In the genomic region with DNA sequence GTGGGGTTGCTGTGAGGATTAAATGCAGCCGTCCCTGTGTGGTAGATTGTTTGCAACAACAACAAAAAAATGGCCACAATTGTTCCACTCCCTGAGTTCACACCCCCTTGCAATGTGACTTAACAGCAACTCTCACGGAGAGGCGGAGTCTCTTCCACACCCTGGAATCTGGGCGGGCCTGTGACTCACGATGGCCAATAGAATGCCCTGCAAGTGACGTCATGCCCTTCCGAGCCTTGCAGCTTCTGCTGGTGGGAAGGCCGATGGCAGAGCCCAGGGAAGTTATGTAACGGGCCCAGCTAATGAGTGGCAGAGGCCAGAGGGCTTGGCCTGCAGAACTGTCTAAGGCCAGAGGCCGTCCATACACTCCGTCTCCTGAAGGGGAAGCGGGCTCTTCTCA, we compare ENCODE assay signal across 2 cellular contexts.
TF ChIP-seq lines count a peak whose summit lies in the region.

No MANE protein-coding gene starts in this region.

TF ChIP-seq in A549, 52 proteins besides CTCF, POLR2A, EP300 and RAD21 (continued from another document):
- no peak for TF ChIP-seq FOSL2 (IDR thresholded peaks at IDR 0.05)
- peak; percentile 95 for TF ChIP-seq FOSL2 (CRISPR knock-in tag; IDR thresholded peaks at IDR 0.05)
- TF ChIP-seq, protein P1, sequence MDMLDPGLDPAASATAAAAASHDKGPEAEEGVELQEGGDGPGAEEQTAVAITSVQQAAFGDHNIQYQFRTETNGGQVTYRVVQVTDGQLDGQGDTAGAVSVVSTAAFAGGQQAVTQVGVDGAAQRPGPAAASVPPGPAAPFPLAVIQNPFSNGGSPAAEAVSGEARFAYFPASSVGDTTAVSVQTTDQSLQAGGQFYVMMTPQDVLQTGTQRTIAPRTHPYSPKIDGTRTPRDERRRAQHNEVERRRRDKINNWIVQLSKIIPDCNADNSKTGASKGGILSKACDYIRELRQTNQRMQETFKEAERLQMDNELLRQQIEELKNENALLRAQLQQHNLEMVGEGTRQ (IDR thresholded peaks at IDR 0.05), result peak; percentile 73
- TF ChIP-seq POLR2AphosphoS2 (conservative IDR thresholded peaks at IDR 0.05; ENCODE audit: low read length), result no peak
- no peak for TF ChIP-seq SMC3 (IDR thresholded peaks at IDR 0.05)
- TF ChIP-seq, protein P2, sequence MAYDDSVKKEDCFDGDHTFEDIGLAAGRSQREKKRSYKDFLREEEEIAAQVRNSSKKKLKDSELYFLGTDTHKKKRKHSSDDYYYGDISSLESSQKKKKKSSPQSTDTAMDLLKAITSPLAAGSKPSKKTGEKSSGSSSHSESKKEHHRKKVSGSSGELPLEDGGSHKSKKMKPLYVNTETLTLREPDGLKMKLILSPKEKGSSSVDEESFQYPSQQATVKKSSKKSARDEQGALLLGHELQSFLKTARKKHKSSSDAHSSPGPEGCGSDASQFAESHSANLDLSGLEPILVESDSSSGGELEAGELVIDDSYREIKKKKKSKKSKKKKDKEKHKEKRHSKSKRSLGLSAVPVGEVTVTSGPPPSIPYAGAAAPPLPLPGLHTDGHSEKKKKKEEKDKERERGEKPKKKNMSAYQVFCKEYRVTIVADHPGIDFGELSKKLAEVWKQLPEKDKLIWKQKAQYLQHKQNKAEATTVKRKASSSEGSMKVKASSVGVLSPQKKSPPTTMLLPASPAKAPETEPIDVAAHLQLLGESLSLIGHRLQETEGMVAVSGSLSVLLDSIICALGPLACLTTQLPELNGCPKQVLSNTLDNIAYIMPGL (CRISPR knock-in tag; IDR thresholded peaks at IDR 0.05; ENCODE audit: borderline replicate concordance), result no peak
- TF ChIP-seq MYC (IDR thresholded peaks at IDR 0.05; ENCODE audit: borderline replicate concordance, low read length), result no peak
- TF ChIP-seq KDM1A (IDR thresholded peaks at IDR 0.05; ENCODE audit: low read depth), result no peak
- TF ChIP-seq CHD4 (IDR thresholded peaks at IDR 0.05; ENCODE audit: borderline replicate concordance), result no peak
- no peak for TF ChIP-seq RARB (CRISPR knock-in tag; IDR thresholded peaks at IDR 0.05)
- no peak for TF ChIP-seq ZNF302 (CRISPR knock-in tag; IDR thresholded peaks at IDR 0.05)
- TF ChIP-seq, protein P3, sequence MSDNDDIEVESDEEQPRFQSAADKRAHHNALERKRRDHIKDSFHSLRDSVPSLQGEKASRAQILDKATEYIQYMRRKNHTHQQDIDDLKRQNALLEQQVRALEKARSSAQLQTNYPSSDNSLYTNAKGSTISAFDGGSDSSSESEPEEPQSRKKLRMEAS (IDR thresholded peaks at IDR 0.05), result no peak
- TF ChIP-seq TFCP2L1 (CRISPR knock-in tag; IDR thresholded peaks at IDR 0.05), result no peak
- TF ChIP-seq FOSB (CRISPR knock-in tag; IDR thresholded peaks at IDR 0.05), result no peak
TF ChIP-seq in A549: peak in this region for 4.

TF ChIP-seq in HEK293, 187 proteins besides CTCF, POLR2A, EP300 and RAD21 (continued from another document and continues in another):
- no peak for TF ChIP-seq KLF7 (tag by site-specific recombination; IDR thresholded peaks at IDR 0.05; ENCODE audit: borderline replicate concordance)
- peak; percentile 71 for TF ChIP-seq SP7 (tag by site-specific recombination; IDR thresholded peaks at IDR 0.05)
- TF ChIP-seq, protein P4, sequence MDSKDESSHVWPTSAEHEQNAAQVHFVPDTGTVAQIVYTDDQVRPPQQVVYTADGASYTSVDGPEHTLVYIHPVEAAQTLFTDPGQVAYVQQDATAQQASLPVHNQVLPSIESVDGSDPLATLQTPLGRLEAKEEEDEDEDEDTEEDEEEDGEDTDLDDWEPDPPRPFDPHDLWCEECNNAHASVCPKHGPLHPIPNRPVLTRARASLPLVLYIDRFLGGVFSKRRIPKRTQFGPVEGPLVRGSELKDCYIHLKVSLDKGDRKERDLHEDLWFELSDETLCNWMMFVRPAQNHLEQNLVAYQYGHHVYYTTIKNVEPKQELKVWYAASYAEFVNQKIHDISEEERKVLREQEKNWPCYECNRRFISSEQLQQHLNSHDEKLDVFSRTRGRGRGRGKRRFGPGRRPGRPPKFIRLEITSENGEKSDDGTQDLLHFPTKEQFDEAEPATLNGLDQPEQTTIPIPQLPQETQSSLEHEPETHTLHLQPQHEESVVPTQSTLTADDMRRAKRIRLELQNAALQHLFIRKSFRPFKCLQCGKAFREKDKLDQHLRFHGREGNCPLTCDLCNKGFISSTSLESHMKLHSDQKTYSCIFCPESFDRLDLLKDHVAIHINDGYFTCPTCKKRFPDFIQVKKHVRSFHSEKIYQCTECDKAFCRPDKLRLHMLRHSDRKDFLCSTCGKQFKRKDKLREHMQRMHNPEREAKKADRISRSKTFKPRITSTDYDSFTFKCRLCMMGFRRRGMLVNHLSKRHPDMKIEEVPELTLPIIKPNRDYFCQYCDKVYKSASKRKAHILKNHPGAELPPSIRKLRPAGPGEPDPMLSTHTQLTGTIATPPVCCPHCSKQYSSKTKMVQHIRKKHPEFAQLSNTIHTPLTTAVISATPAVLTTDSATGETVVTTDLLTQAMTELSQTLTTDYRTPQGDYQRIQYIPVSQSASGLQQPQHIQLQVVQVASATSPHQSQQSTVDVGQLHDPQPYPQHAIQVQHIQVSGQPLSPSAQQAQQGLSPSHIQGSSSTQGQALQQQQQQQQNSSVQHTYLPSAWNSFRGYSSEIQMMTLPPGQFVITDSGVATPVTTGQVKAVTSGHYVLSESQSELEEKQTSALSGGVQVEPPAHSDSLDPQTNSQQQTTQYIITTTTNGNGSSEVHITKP (tag by site-specific recombination; IDR thresholded peaks at IDR 0.05), result peak; percentile 93
- TF ChIP-seq ZNF433 (tag by site-specific recombination; IDR thresholded peaks at IDR 0.05; ENCODE audit: low read depth), result no peak
- TF ChIP-seq ZNF596 (tag by site-specific recombination; IDR thresholded peaks at IDR 0.05), result no peak
- TF ChIP-seq, protein P5, sequence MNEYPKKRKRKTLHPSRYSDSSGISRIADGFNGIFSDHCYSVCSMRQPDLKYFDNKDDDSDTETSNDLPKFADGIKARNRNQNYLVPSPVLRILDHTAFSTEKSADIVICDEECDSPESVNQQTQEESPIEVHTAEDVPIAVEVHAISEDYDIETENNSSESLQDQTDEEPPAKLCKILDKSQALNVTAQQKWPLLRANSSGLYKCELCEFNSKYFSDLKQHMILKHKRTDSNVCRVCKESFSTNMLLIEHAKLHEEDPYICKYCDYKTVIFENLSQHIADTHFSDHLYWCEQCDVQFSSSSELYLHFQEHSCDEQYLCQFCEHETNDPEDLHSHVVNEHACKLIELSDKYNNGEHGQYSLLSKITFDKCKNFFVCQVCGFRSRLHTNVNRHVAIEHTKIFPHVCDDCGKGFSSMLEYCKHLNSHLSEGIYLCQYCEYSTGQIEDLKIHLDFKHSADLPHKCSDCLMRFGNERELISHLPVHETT (tag by site-specific recombination; IDR thresholded peaks at IDR 0.05), result 0 out of 2 replicates have a peak, but pooled peaks have one; percentile 28
- peak; percentile 74 for TF ChIP-seq KLF9 (tag by site-specific recombination; IDR thresholded peaks at IDR 0.05; ENCODE audit: low read depth)
- TF ChIP-seq, protein P6, sequence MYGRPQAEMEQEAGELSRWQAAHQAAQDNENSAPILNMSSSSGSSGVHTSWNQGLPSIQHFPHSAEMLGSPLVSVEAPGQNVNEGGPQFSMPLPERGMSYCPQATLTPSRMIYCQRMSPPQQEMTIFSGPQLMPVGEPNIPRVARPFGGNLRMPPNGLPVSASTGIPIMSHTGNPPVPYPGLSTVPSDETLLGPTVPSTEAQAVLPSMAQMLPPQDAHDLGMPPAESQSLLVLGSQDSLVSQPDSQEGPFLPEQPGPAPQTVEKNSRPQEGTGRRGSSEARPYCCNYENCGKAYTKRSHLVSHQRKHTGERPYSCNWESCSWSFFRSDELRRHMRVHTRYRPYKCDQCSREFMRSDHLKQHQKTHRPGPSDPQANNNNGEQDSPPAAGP (tag by site-specific recombination; IDR thresholded peaks at IDR 0.05), result peak; percentile 76
- peak; percentile 25; the same call in 1 of the 2 replicates for TF ChIP-seq ZNF600 (tag by site-specific recombination; IDR thresholded peaks at IDR 0.05)
- peak; percentile 79 for TF ChIP-seq SP3 (tag by site-specific recombination; IDR thresholded peaks at IDR 0.05)
- TF ChIP-seq, protein P7, sequence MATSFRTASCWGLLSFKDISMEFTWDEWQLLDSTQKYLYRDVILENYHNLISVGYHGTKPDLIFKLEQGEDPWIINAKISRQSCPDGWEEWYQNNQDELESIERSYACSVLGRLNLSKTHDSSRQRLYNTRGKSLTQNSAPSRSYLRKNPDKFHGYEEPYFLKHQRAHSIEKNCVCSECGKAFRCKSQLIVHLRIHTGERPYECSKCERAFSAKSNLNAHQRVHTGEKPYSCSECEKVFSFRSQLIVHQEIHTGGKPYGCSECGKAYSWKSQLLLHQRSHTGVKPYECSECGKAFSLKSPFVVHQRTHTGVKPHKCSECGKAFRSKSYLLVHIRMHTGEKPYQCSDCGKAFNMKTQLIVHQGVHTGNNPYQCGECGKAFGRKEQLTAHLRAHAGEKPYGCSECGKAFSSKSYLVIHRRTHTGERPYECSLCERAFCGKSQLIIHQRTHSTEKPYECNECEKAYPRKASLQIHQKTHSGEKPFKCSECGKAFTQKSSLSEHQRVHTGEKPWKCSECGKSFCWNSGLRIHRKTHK (tag by site-specific recombination; IDR thresholded peaks at IDR 0.05), result no peak
- no peak for TF ChIP-seq ZNF785 (tag by site-specific recombination; IDR thresholded peaks at IDR 0.05)
- TF ChIP-seq SP2 (tag by site-specific recombination; IDR thresholded peaks at IDR 0.05), result peak; percentile 88
- peak; percentile 75 for TF ChIP-seq KLF8 (tag by site-specific recombination; IDR thresholded peaks at IDR 0.05)
- TF ChIP-seq ZBTB21 (tag by site-specific recombination; IDR thresholded peaks at IDR 0.05), result peak; percentile 87
- no peak; the same call in 1 of the 2 replicates for TF ChIP-seq WT1 (tag by site-specific recombination; IDR thresholded peaks at IDR 0.05)
- TF ChIP-seq KLF10 (tag by site-specific recombination; IDR thresholded peaks at IDR 0.05), result peak; percentile 77
- no peak for TF ChIP-seq ZNF174 (tag by site-specific recombination; IDR thresholded peaks at IDR 0.05)
- TF ChIP-seq, protein P8, sequence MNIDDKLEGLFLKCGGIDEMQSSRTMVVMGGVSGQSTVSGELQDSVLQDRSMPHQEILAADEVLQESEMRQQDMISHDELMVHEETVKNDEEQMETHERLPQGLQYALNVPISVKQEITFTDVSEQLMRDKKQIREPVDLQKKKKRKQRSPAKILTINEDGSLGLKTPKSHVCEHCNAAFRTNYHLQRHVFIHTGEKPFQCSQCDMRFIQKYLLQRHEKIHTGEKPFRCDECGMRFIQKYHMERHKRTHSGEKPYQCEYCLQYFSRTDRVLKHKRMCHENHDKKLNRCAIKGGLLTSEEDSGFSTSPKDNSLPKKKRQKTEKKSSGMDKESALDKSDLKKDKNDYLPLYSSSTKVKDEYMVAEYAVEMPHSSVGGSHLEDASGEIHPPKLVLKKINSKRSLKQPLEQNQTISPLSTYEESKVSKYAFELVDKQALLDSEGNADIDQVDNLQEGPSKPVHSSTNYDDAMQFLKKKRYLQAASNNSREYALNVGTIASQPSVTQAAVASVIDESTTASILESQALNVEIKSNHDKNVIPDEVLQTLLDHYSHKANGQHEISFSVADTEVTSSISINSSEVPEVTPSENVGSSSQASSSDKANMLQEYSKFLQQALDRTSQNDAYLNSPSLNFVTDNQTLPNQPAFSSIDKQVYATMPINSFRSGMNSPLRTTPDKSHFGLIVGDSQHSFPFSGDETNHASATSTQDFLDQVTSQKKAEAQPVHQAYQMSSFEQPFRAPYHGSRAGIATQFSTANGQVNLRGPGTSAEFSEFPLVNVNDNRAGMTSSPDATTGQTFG (tag by site-specific recombination; IDR thresholded peaks at IDR 0.05; ENCODE audit: borderline replicate concordance), result no peak
- TF ChIP-seq GLIS1 (tag by site-specific recombination; IDR thresholded peaks at IDR 0.05), result peak; percentile 70
- TF ChIP-seq ZNF341 (tag by site-specific recombination; IDR thresholded peaks at IDR 0.05; ENCODE audit: low read depth), result peak; percentile 61
- peak; percentile 89 for TF ChIP-seq ZNF629 (tag by site-specific recombination; IDR thresholded peaks at IDR 0.05)
- TF ChIP-seq RBAK (tag by site-specific recombination; IDR thresholded peaks at IDR 0.05), result no peak
- peak; percentile 43 for TF ChIP-seq KLF1 (tag by site-specific recombination; IDR thresholded peaks at IDR 0.05)
- no peak for TF ChIP-seq ZNF324 (tag by site-specific recombination; IDR thresholded peaks at IDR 0.05)
- no peak for TF ChIP-seq GFI1B (tag by site-specific recombination; IDR thresholded peaks at IDR 0.05)
- peak; percentile 89 for TF ChIP-seq ZBTB17 (tag by site-specific recombination; IDR thresholded peaks at IDR 0.05)
- TF ChIP-seq, protein P9, sequence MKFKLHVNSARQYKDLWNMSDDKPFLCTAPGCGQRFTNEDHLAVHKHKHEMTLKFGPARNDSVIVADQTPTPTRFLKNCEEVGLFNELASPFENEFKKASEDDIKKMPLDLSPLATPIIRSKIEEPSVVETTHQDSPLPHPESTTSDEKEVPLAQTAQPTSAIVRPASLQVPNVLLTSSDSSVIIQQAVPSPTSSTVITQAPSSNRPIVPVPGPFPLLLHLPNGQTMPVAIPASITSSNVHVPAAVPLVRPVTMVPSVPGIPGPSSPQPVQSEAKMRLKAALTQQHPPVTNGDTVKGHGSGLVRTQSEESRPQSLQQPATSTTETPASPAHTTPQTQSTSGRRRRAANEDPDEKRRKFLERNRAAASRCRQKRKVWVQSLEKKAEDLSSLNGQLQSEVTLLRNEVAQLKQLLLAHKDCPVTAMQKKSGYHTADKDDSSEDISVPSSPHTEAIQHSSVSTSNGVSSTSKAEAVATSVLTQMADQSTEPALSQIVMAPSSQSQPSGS (tag by site-specific recombination; IDR thresholded peaks at IDR 0.05; ENCODE audit: low read depth), result peak; percentile 100
- TF ChIP-seq, protein P10, sequence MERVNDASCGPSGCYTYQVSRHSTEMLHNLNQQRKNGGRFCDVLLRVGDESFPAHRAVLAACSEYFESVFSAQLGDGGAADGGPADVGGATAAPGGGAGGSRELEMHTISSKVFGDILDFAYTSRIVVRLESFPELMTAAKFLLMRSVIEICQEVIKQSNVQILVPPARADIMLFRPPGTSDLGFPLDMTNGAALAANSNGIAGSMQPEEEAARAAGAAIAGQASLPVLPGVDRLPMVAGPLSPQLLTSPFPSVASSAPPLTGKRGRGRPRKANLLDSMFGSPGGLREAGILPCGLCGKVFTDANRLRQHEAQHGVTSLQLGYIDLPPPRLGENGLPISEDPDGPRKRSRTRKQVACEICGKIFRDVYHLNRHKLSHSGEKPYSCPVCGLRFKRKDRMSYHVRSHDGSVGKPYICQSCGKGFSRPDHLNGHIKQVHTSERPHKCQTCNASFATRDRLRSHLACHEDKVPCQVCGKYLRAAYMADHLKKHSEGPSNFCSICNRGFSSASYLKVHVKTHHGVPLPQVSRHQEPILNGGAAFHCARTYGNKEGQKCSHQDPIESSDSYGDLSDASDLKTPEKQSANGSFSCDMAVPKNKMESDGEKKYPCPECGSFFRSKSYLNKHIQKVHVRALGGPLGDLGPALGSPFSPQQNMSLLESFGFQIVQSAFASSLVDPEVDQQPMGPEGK (tag by site-specific recombination; IDR thresholded peaks at IDR 0.05), result peak; percentile 20; the same call in 1 of the 2 replicates
